ENCODE assay signal across 9 cellular contexts in the genomic region with DNA sequence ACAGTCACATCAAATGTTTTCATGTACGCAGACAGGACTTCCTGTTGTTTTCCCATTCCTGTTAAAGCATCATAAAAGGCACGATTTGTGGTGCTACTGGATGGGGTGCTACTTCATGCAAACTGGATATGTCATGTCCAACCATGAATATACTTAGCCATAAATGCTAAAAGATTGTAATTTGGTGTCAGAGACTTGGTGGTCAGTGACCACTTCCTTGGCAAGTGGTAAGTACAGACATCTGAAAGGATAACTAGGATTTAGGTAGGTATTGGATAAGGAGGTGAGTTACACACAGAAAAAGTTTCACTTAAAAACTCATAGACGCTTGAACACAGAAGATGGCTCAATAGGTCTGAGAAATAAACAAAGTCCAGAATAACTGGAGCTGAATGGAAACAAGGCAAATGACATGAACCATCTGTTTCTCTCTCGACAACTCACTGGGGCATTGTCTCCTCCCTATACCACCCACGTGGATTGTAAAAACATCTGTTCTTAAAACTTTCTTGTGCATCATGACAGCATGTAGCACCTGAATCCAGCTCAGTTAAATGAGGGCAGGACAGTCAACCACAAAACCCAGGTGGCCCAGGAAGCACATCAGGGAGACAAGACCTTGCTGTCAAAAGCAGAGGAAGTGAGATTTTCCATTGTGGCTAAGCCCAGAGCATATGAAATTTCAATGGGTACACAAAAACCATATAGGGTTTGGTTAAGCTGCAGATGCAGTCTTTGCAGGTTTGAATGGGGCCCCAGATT.
DNase-seq lines count a peak whose midpoint lies in the region; ATAC-seq and TF ChIP-seq lines count a peak whose summit lies in the region.
"Had no signal": no experiment of that assay in that cellular context is flagged by ENCODE, and none has a peak within 500 bp of the region (broad histone marks: within the 10 kb centered on the region; RNA-seq: fewer than 3 reads in every experiment).

No MANE protein-coding gene starts in this region.

- H3K27me3 ChIP-seq in GM06990 (replicated peaks; ENCODE audit: control insufficient read depth, insufficient read depth, low read length) = no peaks in the 10 kb centered on the region

- no peak overlapping the region for H3K4me3 Mint-ChIP-seq in activated naive CD8-positive, alpha-beta T cell treated with anti-CD3 and anti-CD28 coated beads, Interleukin-2, amount 50 U/mL, for 24 hours

- H3K9me3 Mint-ChIP-seq in activated naive CD8-positive, alpha-beta T cell treated with anti-CD3 and anti-CD28 coated beads, Interleukin-2, amount 50 U/mL, for 24 hours = no peaks in the 10 kb centered on the region

- DNase-seq in GM06990 (ENCODE audit: extremely low read depth, insufficient read length) (peak; percentile 66), NCI-H2107 (lab: John Stamatoyannopoulos, UW) (no peak), NCI-H1417 treated with DMSO at 0.1 percent for 48 hours (lab: John Stamatoyannopoulos, UW) (no peak), SW480 (ENCODE audit: low spot score) (no peak)
- peak; percentile 39 for DNase-seq in activated naive CD8-positive, alpha-beta T cell treated with anti-CD3 and anti-CD28 coated beads, Interleukin-2, amount 50 U/mL, for 24 hours

- H3K27me3 Mint-ChIP-seq in activated naive CD8-positive, alpha-beta T cell treated with anti-CD3 and anti-CD28 coated beads, Interleukin-2, amount 50 U/mL, for 24 hours = no peaks in the 10 kb centered on the region

- ATAC-seq in GM19452 (IDR thresholded peaks at IDR 0.05; ENCODE audit: unreplicated experiment) = peak; percentile 71
- peak; percentile 43 for ATAC-seq in HG03565 (IDR thresholded peaks at IDR 0.05; ENCODE audit: unreplicated experiment)
- ATAC-seq in activated naive CD8-positive, alpha-beta T cell treated with anti-CD3 and anti-CD28 coated beads, Interleukin-2, amount 50 U/mL, for 24 hours = peak; percentile 82
- ATAC-seq in HG03342 (IDR thresholded peaks at IDR 0.05; ENCODE audit: unreplicated experiment) = no peak

- no peak overlapping the region for H3K4me3 ChIP-seq in GM06990 (replicated peaks; ENCODE audit: low read depth, low read length)
- H3K4me3 ChIP-seq: SK-N-MC had no signal

- H3K36me3 Mint-ChIP-seq in activated naive CD8-positive, alpha-beta T cell treated with anti-CD3 and anti-CD28 coated beads, Interleukin-2, amount 50 U/mL, for 24 hours (ENCODE audit: low read depth) = no peaks in the 10 kb centered on the region

- peak overlapping the region; percentile 53 for H3K27ac Mint-ChIP-seq in activated naive CD8-positive, alpha-beta T cell treated with anti-CD3 and anti-CD28 coated beads, Interleukin-2, amount 50 U/mL, for 24 hours

- peaks cover 45% of the 10 kb centered on the region for H3K4me1 Mint-ChIP-seq in activated naive CD8-positive, alpha-beta T cell treated with anti-CD3 and anti-CD28 coated beads, Interleukin-2, amount 50 U/mL, for 24 hours

- TF ChIP-seq CTCF in GM06990 (IDR thresholded peaks at IDR 0.05; ENCODE audit: insufficient read depth, low read length, poor library complexity, severe bottlenecking) = no peak

- H3K36me3 ChIP-seq in GM06990 (ENCODE audit: control insufficient read depth, insufficient read depth, low read length) = no peaks in the 10 kb centered on the region

Comparison
In these comparisons a context has a peak if more than half of its experiments do, and no peak if none do; other contexts are left out.
1. DNase-seq: peak in GM06990 (single experiment) and activated naive CD8-positive, alpha-beta T cell treated with anti-CD3 and anti-CD28 coated beads, Interleukin-2, amount 50 U/mL, for 24 hours (single experiment); none in NCI-H2107 (single experiment), NCI-H1417 treated with DMSO at 0.1 percent for 48 hours (single experiment) and SW480 (single experiment).